In genomic region chr2:62195421-62196277, GRCh38 we compare ENCODE assay signal across 8 cellular contexts. TPM values are rescaled to one million over a fixed set of nuclear protein-coding genes. Genes with fewer than 3 reads are reported as not detected.
DNase-seq lines count a peak whose midpoint lies in the region; ATAC-seq and TF ChIP-seq lines count a peak whose summit lies in the region.

A gene with protein sequence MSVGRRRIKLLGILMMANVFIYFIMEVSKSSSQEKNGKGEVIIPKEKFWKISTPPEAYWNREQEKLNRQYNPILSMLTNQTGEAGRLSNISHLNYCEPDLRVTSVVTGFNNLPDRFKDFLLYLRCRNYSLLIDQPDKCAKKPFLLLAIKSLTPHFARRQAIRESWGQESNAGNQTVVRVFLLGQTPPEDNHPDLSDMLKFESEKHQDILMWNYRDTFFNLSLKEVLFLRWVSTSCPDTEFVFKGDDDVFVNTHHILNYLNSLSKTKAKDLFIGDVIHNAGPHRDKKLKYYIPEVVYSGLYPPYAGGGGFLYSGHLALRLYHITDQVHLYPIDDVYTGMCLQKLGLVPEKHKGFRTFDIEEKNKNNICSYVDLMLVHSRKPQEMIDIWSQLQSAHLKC (plus strand): TSS chr2:62196115. CDS start chr2:62222221, 26,106 bp downstream.

- in situ Hi-C loops in KBM-7 (cut with MboI; ENCODE audit: low pct_unique_long_range_greater_than_20kb, low sequenced_read_pairs), result no loop called here

- H3K9me3 ChIP-seq in DOHH2 (ENCODE audit: control insufficient read depth, insufficient read depth, low read length) (no peaks in the 10 kb centered on the region), parathyroid adenoma (ENCODE audit: control insufficient read depth, low read length) (no peaks in the 10 kb centered on the region), thyroid gland (no peaks in the 10 kb centered on the region)

- H3K4me2 ChIP-seq in DOHH2 (ENCODE audit: low read length) (peak within 1 kb of the TSS; percentile 79), parathyroid adenoma (ENCODE audit: low read length) (peak within 1 kb of the TSS; percentile 64)

- H3K9me2 ChIP-seq in DOHH2 (replicated peaks; ENCODE audit: control insufficient read depth, low read length), result no peaks in the 10 kb centered on the region

- H3K4me3 ChIP-seq in DOHH2 (ENCODE audit: low read length) (peak within 1 kb of the TSS; percentile 97), parathyroid adenoma (ENCODE audit: low read depth, low read length) (peak within 1 kb of the TSS; percentile 66), thyroid gland (replicated peaks in 1 of 3) (peak within 1 kb of the TSS; percentile 87 to 94 (median 92))

- H4K20me1 ChIP-seq in DOHH2 (ENCODE audit: control insufficient read depth, insufficient read depth, low read depth, low read length), result peaks cover 23% of the 10 kb centered on the region

- TF ChIP-seq CTCF in DOHH2 (IDR thresholded peaks at IDR 0.05; ENCODE audit: low read depth, low read length, poor library complexity, severe bottlenecking), result no peak
- no peak for TF ChIP-seq CTCF in parathyroid adenoma (IDR thresholded peaks at IDR 0.05)
- TF ChIP-seq CTCF in thyroid gland (IDR thresholded peaks at IDR 0.05), result no peak

- TF ChIP-seq POLR2A in thyroid gland (IDR thresholded peaks at IDR 0.05), result peak; percentile 12 to 93

- H3K79me2 ChIP-seq in DOHH2 (ENCODE audit: control insufficient read depth, low read length) (peaks cover 46% of the 10 kb centered on the region), parathyroid adenoma (peaks cover 11% of the 10 kb centered on the region)

- H3K36me3 ChIP-seq in DOHH2 (ENCODE audit: control insufficient read depth, low read length) (peaks cover 9% of the 10 kb centered on the region), parathyroid adenoma (ENCODE audit: control insufficient read depth, insufficient read depth, low read length) (no peaks in the 10 kb centered on the region), thyroid gland (no peaks in the 10 kb centered on the region)

- peak within 1 kb of the TSS; percentile 77 for H3K27ac ChIP-seq in DOHH2 (ENCODE audit: low read depth, low read length)
- H3K27ac ChIP-seq in parathyroid adenoma, result peak within 1 kb of the TSS; percentile 50
- H3K27ac ChIP-seq in thyroid gland, result peak within 1 kb of the TSS; percentile 94 to 96 (median 96)

- no peak within 1 kb of the TSS for H3K9ac ChIP-seq in parathyroid adenoma

- 0 to 2% methylated on average over 1 to 8 of the region's 70 CpGs for WGBS in thyroid gland, 2 donors

- no peaks in the 10 kb centered on the region; the same call in 1 of the 2 replicates for H3K27me3 ChIP-seq in DOHH2 (ENCODE audit: control insufficient read depth, low read length)
- H3K27me3 ChIP-seq in parathyroid adenoma (ENCODE audit: control insufficient read depth, insufficient read depth, low read length), result no peaks in the 10 kb centered on the region
- no peaks in the 10 kb centered on the region for H3K27me3 ChIP-seq in thyroid gland

- peak; percentile 56 for ATAC-seq in GM21528 (IDR thresholded peaks at IDR 0.05; ENCODE audit: low FRiP score, unreplicated experiment)
- ATAC-seq in Right ventricle myocardium superior (ENCODE audit: poor library complexity), result peak; percentile 94

- intact Hi-C loops in Right ventricle myocardium superior (cut with DNase I), result loop anchor here (5.0 to 10.0 kb wide), 2 partner anchors 201 to 217 kb away; no protein-coding TSS in a partner anchor
- intact Hi-C loops in thyroid gland (cut with DNase I), result loop anchor here (5.0 to 10.0 kb wide), 4 partner anchors 99 to 281 kb away; no protein-coding TSS in a partner anchor

- no peaks in the 10 kb centered on the region for H3F3A ChIP-seq in DOHH2 (ENCODE audit: control insufficient read depth, insufficient read depth)

- H2AFZ ChIP-seq in parathyroid adenoma, result peak within 1 kb of the TSS; percentile 94

- DNase-seq in KBM-7 (peak; percentile 79), T follicular helper cell (ENCODE audit: low read depth) (peak; percentile 80), Right ventricle myocardium superior (peak; percentile 90), thyroid gland (peak; percentile 83 to 84)
- DNase-seq in activated naive CD8-positive, alpha-beta T cell treated with anti-CD3 and anti-CD28 coated beads, Interleukin-2, amount 50 U/mL, for 16 hours (ENCODE audit: low read depth, low spot score), result peak; percentile 62

- peaks cover 53% of the 10 kb centered on the region for H3K4me1 ChIP-seq in DOHH2 (ENCODE audit: control insufficient read depth, low read length)
- peaks cover 4% of the 10 kb centered on the region for H3K4me1 ChIP-seq in parathyroid adenoma
- peaks cover 21 to 33% of the 10 kb centered on the region in 2 donors for H3K4me1 ChIP-seq in thyroid gland

RNA-seq across cellular contexts. Expression of the gene that starts here (rescaled TPM):
- total RNA-seq in Right ventricle myocardium superior, result 14.6 TPM
- 10 to 100 TPM; 18.9 to 37.1 (median 27.3) TPM for total RNA-seq in thyroid gland

Comparison
In these comparisons a context has a peak if more than half of its experiments do, and no peak if none do; other contexts are left out.
1. Peak in every context shown above with its lines: DNase-seq, ATAC-seq, H3K4me3 ChIP-seq and H3K27ac ChIP-seq.